Comparison of ENCODE assay signal across 1 cellular context in the genomic region with DNA sequence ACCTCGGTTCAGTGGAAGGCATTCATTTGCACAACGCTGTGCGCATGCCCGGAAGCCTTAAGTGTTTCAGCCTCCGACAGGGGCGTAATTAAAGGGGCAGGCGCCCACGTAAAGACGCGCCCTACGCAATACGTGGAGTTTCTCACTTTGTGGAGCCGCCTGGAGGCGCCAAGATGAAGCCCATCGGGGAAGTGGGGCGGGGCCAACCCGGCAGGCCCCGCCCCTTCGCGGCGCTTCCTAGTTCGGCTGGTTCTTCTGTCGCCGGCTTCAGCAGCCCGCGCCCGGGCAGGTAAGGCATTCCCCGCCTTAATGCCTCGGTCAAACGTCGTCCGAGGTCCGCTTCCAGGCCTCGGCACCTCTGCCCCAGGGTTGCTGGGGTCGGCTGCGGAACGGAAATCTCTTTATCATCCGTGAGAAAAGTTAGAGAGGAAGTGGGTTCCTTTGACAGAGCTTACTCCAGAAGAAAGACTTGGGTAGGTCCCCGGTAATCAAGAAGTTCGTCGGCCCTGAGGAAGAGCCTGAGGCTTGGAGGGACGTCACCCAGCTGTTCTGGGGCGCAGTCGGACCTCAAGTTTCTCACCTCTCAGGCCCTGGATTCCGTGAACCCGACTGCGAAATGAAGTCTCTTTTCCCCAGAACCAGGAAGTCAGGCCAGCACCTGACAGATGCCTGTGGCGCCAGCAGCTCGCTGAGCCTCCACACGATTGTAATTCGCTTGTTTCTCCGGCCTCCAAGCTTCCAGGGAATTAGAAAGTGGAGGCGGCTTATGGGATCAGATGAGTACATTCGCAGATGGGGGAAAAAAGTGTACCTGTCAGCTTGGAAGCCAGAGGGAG.
TF ChIP-seq lines count a peak whose summit lies in the region.

Gene IRAK4, plus strand, starts transcription at position 224 of the 836 bp plus-strand sequence. CDS start 9,161 bp downstream, outside the sequence.
Gene PUS7L, minus strand, starts transcription at position 63 of the 836 bp plus-strand sequence. CDS start 3,545 bp downstream, outside the sequence.

TF ChIP-seq in HepG2, 621 proteins besides CTCF, POLR2A, EP300 and RAD21 (continued from another document and continues in another):
- TF ChIP-seq ZNF574 (CRISPR knock-in tag; IDR thresholded peaks at IDR 0.05), result peak; percentile 89
- no peak for TF ChIP-seq TEF (CRISPR knock-in tag; IDR thresholded peaks at IDR 0.05)
- TF ChIP-seq ATRX (CRISPR knock-in tag; IDR thresholded peaks at IDR 0.05; ENCODE audit: borderline replicate concordance), result no peak
- no peak for TF ChIP-seq NPAS2 (CRISPR knock-in tag; IDR thresholded peaks at IDR 0.05; ENCODE audit: borderline replicate concordance)
- no peak for TF ChIP-seq ATF6 (CRISPR knock-in tag; conservative IDR thresholded peaks at IDR 0.05)
- TF ChIP-seq ZNF761 (CRISPR knock-in tag; conservative IDR thresholded peaks at IDR 0.05), result 0 out of 2 replicates have a peak, but pooled peaks have one; percentile 24
- TF ChIP-seq, protein P1, sequence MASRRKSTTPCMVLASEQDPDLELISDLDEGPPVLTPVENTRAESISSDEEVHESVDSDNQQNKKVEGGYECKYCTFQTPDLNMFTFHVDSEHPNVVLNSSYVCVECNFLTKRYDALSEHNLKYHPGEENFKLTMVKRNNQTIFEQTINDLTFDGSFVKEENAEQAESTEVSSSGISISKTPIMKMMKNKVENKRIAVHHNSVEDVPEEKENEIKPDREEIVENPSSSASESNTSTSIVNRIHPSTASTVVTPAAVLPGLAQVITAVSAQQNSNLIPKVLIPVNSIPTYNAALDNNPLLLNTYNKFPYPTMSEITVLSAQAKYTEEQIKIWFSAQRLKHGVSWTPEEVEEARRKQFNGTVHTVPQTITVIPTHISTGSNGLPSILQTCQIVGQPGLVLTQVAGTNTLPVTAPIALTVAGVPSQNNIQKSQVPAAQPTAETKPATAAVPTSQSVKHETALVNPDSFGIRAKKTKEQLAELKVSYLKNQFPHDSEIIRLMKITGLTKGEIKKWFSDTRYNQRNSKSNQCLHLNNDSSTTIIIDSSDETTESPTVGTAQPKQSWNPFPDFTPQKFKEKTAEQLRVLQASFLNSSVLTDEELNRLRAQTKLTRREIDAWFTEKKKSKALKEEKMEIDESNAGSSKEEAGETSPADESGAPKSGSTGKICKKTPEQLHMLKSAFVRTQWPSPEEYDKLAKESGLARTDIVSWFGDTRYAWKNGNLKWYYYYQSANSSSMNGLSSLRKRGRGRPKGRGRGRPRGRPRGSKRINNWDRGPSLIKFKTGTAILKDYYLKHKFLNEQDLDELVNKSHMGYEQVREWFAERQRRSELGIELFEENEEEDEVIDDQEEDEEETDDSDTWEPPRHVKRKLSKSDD (CRISPR knock-in tag; IDR thresholded peaks at IDR 0.05; ENCODE audit: low read depth), result no peak
- TF ChIP-seq CENPX (CRISPR knock-in tag; IDR thresholded peaks at IDR 0.05), result no peak
- no peak for TF ChIP-seq NONO (IDR thresholded peaks at IDR 0.05)
- no peak for TF ChIP-seq NONO (CRISPR knock-in tag; conservative IDR thresholded peaks at IDR 0.05)
- no peak for TF ChIP-seq MED1 (CRISPR knock-in tag; IDR thresholded peaks at IDR 0.05)
- TF ChIP-seq HNF4A (CRISPR knock-in tag; IDR thresholded peaks at IDR 0.05), result 0 out of 2 replicates have a peak, but pooled peaks have one; percentile 5
- TF ChIP-seq HOXA3 (CRISPR knock-in tag; IDR thresholded peaks at IDR 0.05), result peak; percentile 20; the same call in 1 of the 2 replicates
- TF ChIP-seq, protein P2, sequence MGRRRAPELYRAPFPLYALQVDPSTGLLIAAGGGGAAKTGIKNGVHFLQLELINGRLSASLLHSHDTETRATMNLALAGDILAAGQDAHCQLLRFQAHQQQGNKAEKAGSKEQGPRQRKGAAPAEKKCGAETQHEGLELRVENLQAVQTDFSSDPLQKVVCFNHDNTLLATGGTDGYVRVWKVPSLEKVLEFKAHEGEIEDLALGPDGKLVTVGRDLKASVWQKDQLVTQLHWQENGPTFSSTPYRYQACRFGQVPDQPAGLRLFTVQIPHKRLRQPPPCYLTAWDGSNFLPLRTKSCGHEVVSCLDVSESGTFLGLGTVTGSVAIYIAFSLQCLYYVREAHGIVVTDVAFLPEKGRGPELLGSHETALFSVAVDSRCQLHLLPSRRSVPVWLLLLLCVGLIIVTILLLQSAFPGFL (CRISPR knock-in tag; IDR thresholded peaks at IDR 0.05), result 0 out of 2 replicates have a peak, but pooled peaks have one; percentile 36
- no peak for TF ChIP-seq MIER2 (CRISPR knock-in tag; IDR thresholded peaks at IDR 0.05)
- peak; percentile 62 for TF ChIP-seq SAP130 (CRISPR knock-in tag; IDR thresholded peaks at IDR 0.05; ENCODE audit: low read depth)
- TF ChIP-seq HNRNPK (IDR thresholded peaks at IDR 0.05; ENCODE audit: low read depth, low read length, poor library complexity, severe bottlenecking), result no peak
- TF ChIP-seq TFE3 (CRISPR knock-in tag; IDR thresholded peaks at IDR 0.05), result no peak; the same call in 1 of the 2 replicates
- no peak for TF ChIP-seq MED13 (CRISPR knock-in tag; IDR thresholded peaks at IDR 0.05)
- TF ChIP-seq BRF2 (CRISPR knock-in tag; IDR thresholded peaks at IDR 0.05), result no peak
- no peak for TF ChIP-seq ZNF383 (CRISPR knock-in tag; IDR thresholded peaks at IDR 0.05; ENCODE audit: borderline replicate concordance)
- TF ChIP-seq, protein P3, sequence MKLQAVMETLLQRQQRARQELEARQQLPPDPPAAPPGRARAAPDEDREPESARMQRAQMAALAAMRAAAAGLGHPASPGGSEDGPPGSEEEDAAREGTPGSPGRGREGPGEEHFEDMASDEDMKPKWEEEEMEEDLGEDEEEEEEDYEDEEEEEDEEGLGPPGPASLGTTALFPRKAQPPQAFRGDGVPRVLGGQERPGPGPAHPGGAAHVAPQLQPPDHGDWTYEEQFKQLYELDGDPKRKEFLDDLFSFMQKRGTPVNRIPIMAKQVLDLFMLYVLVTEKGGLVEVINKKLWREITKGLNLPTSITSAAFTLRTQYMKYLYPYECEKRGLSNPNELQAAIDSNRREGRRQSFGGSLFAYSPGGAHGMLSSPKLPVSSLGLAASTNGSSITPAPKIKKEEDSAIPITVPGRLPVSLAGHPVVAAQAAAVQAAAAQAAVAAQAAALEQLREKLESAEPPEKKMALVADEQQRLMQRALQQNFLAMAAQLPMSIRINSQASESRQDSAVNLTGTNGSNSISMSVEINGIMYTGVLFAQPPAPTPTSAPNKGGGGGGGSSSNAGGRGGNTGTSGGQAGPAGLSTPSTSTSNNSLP (IDR thresholded peaks at IDR 0.05; ENCODE audit: low read depth, low read length), result no peak
- TF ChIP-seq ETV6 (CRISPR knock-in tag; conservative IDR thresholded peaks at IDR 0.05), result peak; percentile 20; the same call in 1 of the 2 replicates
- no peak for TF ChIP-seq ZNF567 (CRISPR knock-in tag; IDR thresholded peaks at IDR 0.05; ENCODE audit: borderline replicate concordance)
- TF ChIP-seq, protein P4, sequence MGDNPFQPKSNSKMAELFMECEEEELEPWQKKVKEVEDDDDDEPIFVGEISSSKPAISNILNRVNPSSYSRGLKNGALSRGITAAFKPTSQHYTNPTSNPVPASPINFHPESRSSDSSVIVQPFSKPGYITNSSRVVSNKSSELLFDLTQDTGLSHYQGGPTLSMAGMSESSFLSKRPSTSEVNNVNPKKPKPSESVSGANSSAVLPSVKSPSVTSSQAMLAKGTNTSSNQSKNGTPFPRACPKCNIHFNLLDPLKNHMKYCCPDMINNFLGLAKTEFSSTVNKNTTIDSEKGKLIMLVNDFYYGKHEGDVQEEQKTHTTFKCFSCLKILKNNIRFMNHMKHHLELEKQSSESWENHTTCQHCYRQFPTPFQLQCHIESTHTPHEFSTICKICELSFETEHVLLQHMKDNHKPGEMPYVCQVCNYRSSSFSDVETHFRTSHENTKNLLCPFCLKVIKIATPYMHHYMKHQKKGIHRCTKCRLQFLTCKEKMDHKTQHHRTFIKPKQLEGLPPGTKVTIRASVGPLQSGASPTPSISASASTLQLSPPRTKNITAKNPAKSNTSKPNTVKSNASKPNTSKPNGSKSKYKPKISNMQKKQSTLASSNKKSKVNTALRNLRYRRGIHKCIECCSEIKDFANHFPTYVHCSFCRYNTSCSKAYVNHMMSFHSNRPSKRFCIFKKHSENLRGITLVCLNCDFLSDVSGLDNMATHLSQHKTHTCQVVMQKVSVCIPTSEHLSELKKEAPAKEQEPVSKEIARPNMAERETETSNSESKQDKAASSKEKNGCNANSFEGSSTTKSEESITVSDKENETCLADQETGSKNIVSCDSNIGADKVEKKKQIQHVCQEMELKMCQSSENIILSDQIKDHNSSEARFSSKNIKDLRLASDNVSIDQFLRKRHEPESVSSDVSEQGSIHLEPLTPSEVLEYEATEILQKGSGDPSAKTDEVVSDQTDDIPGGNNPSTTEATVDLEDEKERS (CRISPR knock-in tag; IDR thresholded peaks at IDR 0.05), result no peak
- TF ChIP-seq MXD1 (CRISPR knock-in tag; IDR thresholded peaks at IDR 0.05), result 0 out of 2 replicates have a peak, but pooled peaks have one; percentile 49
- no peak for TF ChIP-seq NCOA5 (CRISPR knock-in tag; IDR thresholded peaks at IDR 0.05)
- TF ChIP-seq TOPORS (CRISPR knock-in tag; IDR thresholded peaks at IDR 0.05), result no peak
